12 cellular contexts compared by ENCODE assay signal in the genomic region with DNA sequence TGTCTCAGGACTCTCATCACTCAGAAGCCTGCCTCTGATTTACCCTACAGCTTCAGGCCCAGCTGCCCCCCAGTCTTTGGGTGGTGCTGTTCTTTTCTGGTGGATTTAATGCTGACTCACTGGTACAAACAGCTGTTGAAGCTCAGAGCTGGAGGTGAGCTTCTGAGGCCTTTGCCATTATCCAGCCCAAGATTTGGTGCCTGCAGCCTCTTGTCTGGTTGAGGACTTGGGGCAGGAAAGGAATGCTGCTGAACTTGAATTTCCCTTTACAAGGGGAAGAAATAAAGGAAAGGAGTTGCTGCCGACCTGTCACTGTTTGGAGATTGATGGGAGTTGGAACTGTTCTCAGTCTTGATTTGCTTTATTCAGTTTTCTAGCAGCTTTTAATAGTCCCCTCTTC. TPM values are rescaled to one million over a fixed set of nuclear protein-coding genes. Genes with fewer than 3 reads are reported as not detected.
DNase-seq lines count a peak whose midpoint lies in the region; ATAC-seq and TF ChIP-seq lines count a peak whose summit lies in the region.
"Had no signal": no experiment of that assay in that cellular context is flagged by ENCODE, and none has a peak within 500 bp of the region (broad histone marks: within the 10 kb centered on the region; RNA-seq: fewer than 3 reads in every experiment).

No MANE protein-coding gene starts in this region.

- H3K4me1 Mint-ChIP-seq in activated naive CD4-positive, alpha-beta T cell treated with anti-CD3 and anti-CD28 coated beads, Interleukin-2, amount 50 U/mL, for 24 hours = peaks cover 16% of the 10 kb centered on the region
- no peaks in the 10 kb centered on the region for H3K4me1 Mint-ChIP-seq in H9
- H3K4me1 Mint-ChIP-seq: CD14-positive monocyte had no signal

- no peak overlapping the region for H2BK20ac ChIP-seq in H9 (ENCODE audit: low read depth, low read length, poor library complexity, severe bottlenecking)

- H3K4ac ChIP-seq in H9 (ENCODE audit: low read depth, low read length) = no peak overlapping the region

- H2BK5ac ChIP-seq in H9 (ENCODE audit: insufficient read length, low read length) = no peak overlapping the region

- H4K8ac ChIP-seq in H9 (replicated peaks; ENCODE audit: insufficient read length, low read depth, low read length) = no peak overlapping the region

- no peak overlapping the region for H3K18ac ChIP-seq in H9 (ENCODE audit: insufficient read length, low read depth, low read length)

- H3K4me2 ChIP-seq in H9 (ENCODE audit: insufficient read depth, insufficient read length, low read length) = no peak overlapping the region

- no peaks in the 10 kb centered on the region for H3K27me3 Mint-ChIP-seq in activated naive CD4-positive, alpha-beta T cell treated with anti-CD3 and anti-CD28 coated beads, Interleukin-2, amount 50 U/mL, for 24 hours
- no peaks in the 10 kb centered on the region for H3K27me3 Mint-ChIP-seq in H9 (ENCODE audit: low read depth)
- H3K27me3 Mint-ChIP-seq: naive thymus-derived CD4-positive, alpha-beta T cell had no signal

- no peak overlapping the region for H3K4me3 Mint-ChIP-seq in activated naive CD4-positive, alpha-beta T cell treated with anti-CD3 and anti-CD28 coated beads, Interleukin-2, amount 50 U/mL, for 24 hours
- H3K4me3 Mint-ChIP-seq in H9 = no peak overlapping the region
- H3K4me3 Mint-ChIP-seq: CD14-positive monocyte; naive thymus-derived CD4-positive, alpha-beta T cell had no signal

- H3K9ac ChIP-seq in H9 (ENCODE audit: extremely low read depth, insufficient read length, low read length) = no peak overlapping the region

- no peaks in the 10 kb centered on the region; the same call in 1 of the 2 replicates for H3K79me2 ChIP-seq in H9 (ENCODE audit: insufficient read depth, low read length)

- H2BK12ac ChIP-seq in H9 (ENCODE audit: insufficient read length, low read depth, low read length) = no peak overlapping the region

- H2BK120ac ChIP-seq in H9 (ENCODE audit: low read depth, low read length, poor library complexity, severe bottlenecking) = no peak overlapping the region

- no peak overlapping the region for H3K14ac ChIP-seq in H9 (ENCODE audit: insufficient read depth, low read length)

- no peak overlapping the region for H3T11ph ChIP-seq in H9 (ENCODE audit: low read length)

- no peak overlapping the region for H2AFZ ChIP-seq in H9 (ENCODE audit: low read length)

- 33 to 35% methylated on average over 1 of the region's 1 CpG for WGBS in body of pancreas, 2 donors
- no CpG with 5 or more reads among the region's 1 CpG for WGBS in H9 (ENCODE audit: extremely low coverage, insufficient read length, low lambda C conversion rate)

- no peaks in the 10 kb centered on the region for H4K20me1 ChIP-seq in H9 (ENCODE audit: control insufficient read depth, insufficient read depth, insufficient read length)

- no peak overlapping the region for H4K5ac ChIP-seq in H9 (ENCODE audit: insufficient read length, low read depth, low read length)

- H3K79me1 ChIP-seq in H9 (ENCODE audit: insufficient read depth, low read depth, low read length, poor library complexity, severe bottlenecking) = peaks cover 5% of the 10 kb centered on the region

- no peak overlapping the region for H2AK5ac ChIP-seq in H9 (ENCODE audit: insufficient read length, low read length)

- no peak overlapping the region for H2BK15ac ChIP-seq in H9 (ENCODE audit: low read depth, low read length)

- no peaks in the 10 kb centered on the region for H3K9me3 ChIP-seq in body of pancreas
- H3K9me3 ChIP-seq in left lung = no peaks in the 10 kb centered on the region
- no peaks in the 10 kb centered on the region for H3K9me3 ChIP-seq in upper lobe of right lung
- no peaks in the 10 kb centered on the region for H3K9me3 ChIP-seq in H9 (ENCODE audit: control insufficient read depth, low read depth, low read length)

- H3K36me3 ChIP-seq in body of pancreas (replicated peaks in 1 of 2; ENCODE audit: insufficient read depth in 1 of 2, low read depth in 2 of 2) = peaks cover 15 to 39% of the 10 kb centered on the region in 2 donors
- H3K36me3 ChIP-seq in left lung = peaks cover 2 to 95% of the 10 kb centered on the region in 2 donors
- H3K36me3 ChIP-seq in upper lobe of right lung = peaks cover 81% of the 10 kb centered on the region

- intact Hi-C loops in body of pancreas (cut with DNase I) = no loop called here
- intact Hi-C loops in left lung (cut with DNase I) = no loop called here
- intact Hi-C loops in upper lobe of right lung (cut with DNase I) = no loop called here

- peak overlapping the region; percentile 72 for H3K27ac Mint-ChIP-seq in activated naive CD4-positive, alpha-beta T cell treated with anti-CD3 and anti-CD28 coated beads, Interleukin-2, amount 50 U/mL, for 24 hours
- peak overlapping the region in 1 of 3 experiments; percentile 44; a peak in 2 of 7 replicates for H3K27ac Mint-ChIP-seq in H9

- no peaks in the 10 kb centered on the region for H3K23me2 ChIP-seq in H9 (ENCODE audit: insufficient read length, low read depth, low read length, poor library complexity, severe bottlenecking)

- H3K4me1 ChIP-seq in body of pancreas (peaks cover 14% of the 10 kb centered on the region), left lung (peaks cover 12 to 13% of the 10 kb centered on the region in 2 donors), upper lobe of right lung (peaks cover 20% of the 10 kb centered on the region), H9 (ENCODE audit: insufficient read depth, low read length) (no peaks in the 10 kb centered on the region)

- ATAC-seq in body of pancreas = peak; percentile 11
- ATAC-seq in left lung = peak; percentile 88
- peak; percentile 88 for ATAC-seq in upper lobe of right lung
- ATAC-seq in GM19463 (IDR thresholded peaks at IDR 0.05; ENCODE audit: unreplicated experiment) = no peak

- peaks cover 23% of the 10 kb centered on the region for H3K36me3 Mint-ChIP-seq in activated naive CD4-positive, alpha-beta T cell treated with anti-CD3 and anti-CD28 coated beads, Interleukin-2, amount 50 U/mL, for 24 hours
- peaks cover 53 to 89% (median 76%) of the 10 kb centered on the region in 3 experiments; a peak in 6 of 7 replicates for H3K36me3 Mint-ChIP-seq in H9 (ENCODE audit: insufficient read depth in 1 of 3, low read depth in 3 of 3)

- H4K91ac ChIP-seq in H9 (ENCODE audit: insufficient read length, low read depth, low read length) = no peak overlapping the region

- H3K56ac ChIP-seq in H9 (ENCODE audit: insufficient read length, low read depth, low read length) = no peak overlapping the region

- no peak for TF ChIP-seq CTCF in body of pancreas (IDR thresholded peaks at IDR 0.05)
- TF ChIP-seq CTCF in left lung (IDR thresholded peaks at IDR 0.05) = no peak
- no peak for TF ChIP-seq CTCF in upper lobe of right lung (IDR thresholded peaks at IDR 0.05)
- no peak for TF ChIP-seq CTCF in coronary artery (IDR thresholded peaks at IDR 0.05)
- TF ChIP-seq CTCF in H9 (conservative IDR thresholded peaks at IDR 0.05) = no peak

- no peaks in the 10 kb centered on the region for H3K9me3 Mint-ChIP-seq in activated naive CD4-positive, alpha-beta T cell treated with anti-CD3 and anti-CD28 coated beads, Interleukin-2, amount 50 U/mL, for 24 hours
- H3K9me3 Mint-ChIP-seq in H9 = no peaks in the 10 kb centered on the region
- H3K9me3 Mint-ChIP-seq: naive thymus-derived CD4-positive, alpha-beta T cell had no signal

- DNase-seq in activated naive CD4-positive, alpha-beta T cell (lab: John Stamatoyannopoulos, UW) = no peak
- no peak for DNase-seq in body of pancreas
- peak in 1 of 2 donors; percentile 61 for DNase-seq in left lung
- DNase-seq in upper lobe of right lung = no peak
- DNase-seq in coronary artery (ENCODE audit: low spot score) = no peak
- DNase-seq in H9 = no peak
- DNase-seq: amniotic stem cell; naive thymus-derived CD4-positive, alpha-beta T cell; stimulated activated CD4-positive, alpha-beta T cell treated with anti-CD3 and anti-CD28 coated beads, Interleukin-2, amount 100 ng/mL, for 24 hours had no signal

- no peak for TF ChIP-seq POLR2A in body of pancreas (IDR thresholded peaks at IDR 0.05)

- H3K27ac ChIP-seq in body of pancreas (peak overlapping the region in 1 of 4 donors; percentile 38), left lung (peak overlapping the region; percentile 50 to 53), upper lobe of right lung (peak overlapping the region; percentile 36), coronary artery (peak overlapping the region in 1 of 2 donors; percentile 26), H9 (ENCODE audit: insufficient read length, low read depth, low read length) (no peak overlapping the region)

- H3K23ac ChIP-seq in H9 (ENCODE audit: insufficient read length, low read depth, low read length) = no peak overlapping the region

- H3K27me3 ChIP-seq in body of pancreas (no peaks in the 10 kb centered on the region), left lung (no peaks in the 10 kb centered on the region), upper lobe of right lung (no peaks in the 10 kb centered on the region), H9 (ENCODE audit: insufficient read depth, low read length) (no peaks in the 10 kb centered on the region)

- H3K4me3 ChIP-seq in body of pancreas (no peak overlapping the region), left lung (no peak overlapping the region), upper lobe of right lung (no peak overlapping the region), coronary artery (no peak overlapping the region)

RNA-seq across cellular contexts. Expression of a gene that starts 19.8 kb away (rescaled TPM):
- total RNA-seq in body of pancreas = 10 to 100 TPM; 27.0 to 37.6 TPM
- 10 to 100 TPM; 37.9 to 47.6 TPM for total RNA-seq in left lung
- 42.5 TPM for total RNA-seq in upper lobe of right lung
- 118 TPM in 2 replicates for total RNA-seq in H9 (2021)

RNA-seq across cellular contexts. Expression of a gene that starts 26.0 kb away (rescaled TPM):
- total RNA-seq in body of pancreas = 10 to 100 TPM; 36.1 to 48.1 TPM
- 10 to 100 TPM; 44.9 to 71.1 TPM for total RNA-seq in left lung
- total RNA-seq in upper lobe of right lung = 68.3 TPM
- total RNA-seq in H9 (2021) = 123 and 126 TPM in 2 replicates

RNA-seq across cellular contexts. Expression of a gene that starts 26.6 kb away (rescaled TPM):
- total RNA-seq in body of pancreas (10 to 100 TPM; 26.4 to 35.5 TPM), left lung (10 to 100 TPM; 36.6 to 54.7 TPM), upper lobe of right lung (48.9 TPM), H9 (2021) (49.7 and 54.0 TPM in 2 replicates)

RNA-seq across cellular contexts. Expression of a gene that starts 33.9 kb away (rescaled TPM):
- total RNA-seq in body of pancreas (10 to 100 TPM in 1 of 2 donors, 1 to 10 TPM in 1; 6.9 to 10.4 TPM), left lung (10 to 100 TPM in 1 of 2 donors, 1 to 10 TPM in 1; 5.7 to 10.1 TPM), upper lobe of right lung (6.9 TPM), H9 (2021) (15.8 and 17.0 TPM in 2 replicates)

RNA-seq across cellular contexts. Expression of a gene that starts 34.7 kb away (rescaled TPM):
- 10 to 100 TPM; 18.7 to 24.7 TPM for total RNA-seq in body of pancreas
- total RNA-seq in left lung = 10 to 100 TPM; 52.5 to 61.0 TPM
- 54.8 TPM for total RNA-seq in upper lobe of right lung
- total RNA-seq in H9 (2021) = 79.7 and 83.5 TPM in 2 replicates
